In genomic region chr14:54772451-54772881, GRCh38 we compare ENCODE assay signal across 1 cellular context.
TF ChIP-seq lines count a peak whose summit lies in the region.

No MANE protein-coding gene starts in this region.

TF ChIP-seq in GM23338, 12 proteins besides CTCF, POLR2A, EP300 and RAD21 (continued from another document):
- TF ChIP-seq ZNF462 (CRISPR knock-in tag; IDR thresholded peaks at IDR 0.05) = no peak
- no peak for TF ChIP-seq ZNF331 (CRISPR knock-in tag; IDR thresholded peaks at IDR 0.05; ENCODE audit: low read depth)
- TF ChIP-seq JUNB (IDR thresholded peaks at IDR 0.05; ENCODE audit: unreplicated experiment) = no peak
- no peak for TF ChIP-seq EZH2 (IDR thresholded peaks at IDR 0.05; ENCODE audit: low read depth, unreplicated experiment)
TF ChIP-seq in GM23338: peak in this region for 0.
